In the genomic region with DNA sequence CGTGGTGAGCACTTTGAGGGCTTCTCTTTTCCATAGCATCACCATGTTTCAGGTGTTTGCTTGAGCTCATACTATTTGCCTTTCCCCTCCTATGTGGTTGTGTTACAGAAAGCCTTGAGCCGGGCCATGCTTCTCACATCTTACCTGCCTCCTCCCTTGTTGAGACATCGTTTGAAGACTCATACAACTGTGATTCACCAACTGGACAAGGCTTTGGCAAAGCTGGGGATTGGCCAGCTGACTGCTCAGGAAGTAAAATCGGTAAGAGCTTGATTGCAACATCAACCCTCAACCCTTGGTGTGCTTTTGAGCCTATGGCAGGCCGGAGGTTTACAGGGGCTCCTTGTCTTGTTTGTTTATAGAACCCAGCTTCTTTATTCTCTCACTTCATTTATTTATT, we compare ENCODE assay signal across 16 cellular contexts. TPM values are rescaled to one million over a fixed set of nuclear protein-coding genes. Genes with fewer than 3 reads are reported as not detected.
DNase-seq lines count a peak whose midpoint lies in the region; ATAC-seq, FAIRE-seq and TF ChIP-seq lines count a peak whose summit lies in the region.
"Had no signal": no experiment of that assay in that cellular context is flagged by ENCODE, and none has a peak within 500 bp of the region (broad histone marks: within the 10 kb centered on the region; RNA-seq: fewer than 3 reads in every experiment).

No MANE protein-coding gene starts in this region.

- H3K27me3 Mint-ChIP-seq in astrocyte (ENCODE audit: low read depth, unreplicated experiment) (no peaks in the 10 kb centered on the region), CD14-positive monocyte (ENCODE audit: low read depth in 3 of 3) (no peaks in the 10 kb centered on the region)
- H3K27me3 Mint-ChIP-seq: CD8-positive, alpha-beta memory T cell had no signal

- no peak overlapping the region for H3K4me3 ChIP-seq in MG63
- no peak overlapping the region for H3K4me3 ChIP-seq in astrocyte (ENCODE audit: insufficient read depth, low read depth, low read length)
- no peak overlapping the region for H3K4me3 ChIP-seq in left lung
- H3K4me3 ChIP-seq: SK-N-MC had no signal

- H3K27me3 ChIP-seq in MG63, result no peaks in the 10 kb centered on the region
- H3K27me3 ChIP-seq in astrocyte (ENCODE audit: insufficient read depth, low read length), result no peaks in the 10 kb centered on the region
- no peaks in the 10 kb centered on the region for H3K27me3 ChIP-seq in left lung

- no peaks in the 10 kb centered on the region for H3K4me1 ChIP-seq in astrocyte (ENCODE audit: insufficient read depth, low read length)
- H3K4me1 ChIP-seq in left lung, result peaks cover 0 to 10% of the 10 kb centered on the region in 2 donors

- no peak overlapping the region for H3K4me3 Mint-ChIP-seq in astrocyte (ENCODE audit: unreplicated experiment)
- no peak overlapping the region for H3K4me3 Mint-ChIP-seq in CD14-positive monocyte
- H3K4me3 Mint-ChIP-seq: CD8-positive, alpha-beta memory T cell; neural crest cell had no signal

- H3K9me3 ChIP-seq in MG63 (no peaks in the 10 kb centered on the region), astrocyte (ENCODE audit: insufficient read depth, low read depth, low read length) (no peaks in the 10 kb centered on the region), left lung (no peaks in the 10 kb centered on the region)

- H3K27ac ChIP-seq in astrocyte (ENCODE audit: low read depth, low read length), result no peak overlapping the region
- peak overlapping the region in 1 of 2 donors; percentile 5 for H3K27ac ChIP-seq in left lung
- H3K27ac ChIP-seq: SK-N-MC had no signal

- no peak overlapping the region for H2AFZ ChIP-seq in astrocyte (ENCODE audit: low read depth, low read length)

- H3K36me3 ChIP-seq in MG63 (peaks cover 80% of the 10 kb centered on the region), astrocyte (ENCODE audit: insufficient read depth, low read length) (peaks cover 35% of the 10 kb centered on the region), left lung (peaks cover 0 to 95% of the 10 kb centered on the region in 2 donors)

- H3K36me3 Mint-ChIP-seq in astrocyte (ENCODE audit: low read depth, unreplicated experiment), result peaks cover 8% of the 10 kb centered on the region
- peaks cover 73 to 91% of the 10 kb centered on the region in 2 donors for H3K36me3 Mint-ChIP-seq in CD14-positive monocyte

- DNase-seq in GM03348 (ENCODE audit: low spot score) (peak; percentile 24), MG63 (peak; percentile 65), astrocyte (ENCODE audit: low read depth) (peak; percentile 29), left lung (peak in 1 of 2 donors; percentile 67), RCC 7860 (ENCODE audit: low spot score) (no peak), NCI-H2081 (lab: John Stamatoyannopoulos, UW) (no peak), sciatic nerve (ENCODE audit: low spot score) (no peak), CD14-positive monocyte (ENCODE audit: low spot score) (no peak)
- DNase-seq: amygdala; CD8-positive, alpha-beta memory T cell; NCI-H1930; NCI-H774; substantia nigra had no signal

- H4K20me1 ChIP-seq in astrocyte (ENCODE audit: insufficient read depth, low read length), result peaks cover 8% of the 10 kb centered on the region

- H3K9ac ChIP-seq in astrocyte (ENCODE audit: low read length), result no peak overlapping the region

- FAIRE-seq in astrocyte (lab: Jason Lieb, UNC) (no peak), RCC 7860 (lab: Jason Lieb, UNC) (no peak)
- FAIRE-seq: G401.6 had no signal

- intact Hi-C loops in left lung (cut with DNase I) (no loop called here), sciatic nerve (cut with DNase I) (no loop called here), CD14-positive monocyte (cut with micrococcal nuclease) (loop anchor here in 1 of 2 donors (10.0 kb wide), 1 partner anchor 289 kb away; the partner anchor contains the start of gene CELA1)

- TF ChIP-seq CTCF in astrocyte (IDR thresholded peaks at IDR 0.05; ENCODE audit: insufficient read depth, low read depth, low read length) (no peak), left lung (IDR thresholded peaks at IDR 0.05) (no peak), CD14-positive monocyte (IDR thresholded peaks at IDR 0.05) (no peak)

- no peak overlapping the region for H3K27ac Mint-ChIP-seq in astrocyte (ENCODE audit: unreplicated experiment)
- peak overlapping the region in 3 of 7 donors; percentile 40 to 57 (median 56) for H3K27ac Mint-ChIP-seq in CD14-positive monocyte

- no peaks in the 10 kb centered on the region for H3K4me1 Mint-ChIP-seq in astrocyte (ENCODE audit: low read depth, unreplicated experiment)
- peaks cover 13% of the 10 kb centered on the region for H3K4me1 Mint-ChIP-seq in CD14-positive monocyte
- H3K4me1 Mint-ChIP-seq: neural crest cell had no signal

- H3K4me2 ChIP-seq in astrocyte (ENCODE audit: low read length), result no peak overlapping the region

- no peaks in the 10 kb centered on the region for H3K9me3 Mint-ChIP-seq in astrocyte (ENCODE audit: unreplicated experiment)
- H3K9me3 Mint-ChIP-seq in CD14-positive monocyte, result no peaks in the 10 kb centered on the region
- H3K9me3 Mint-ChIP-seq: CD8-positive, alpha-beta memory T cell; neural crest cell had no signal

- ATAC-seq in left lung (peak; percentile 78), sciatic nerve (no peak)

- H3K79me2 ChIP-seq in astrocyte (ENCODE audit: insufficient read depth, low read length), result no peaks in the 10 kb centered on the region

RNA-seq across cellular contexts. Expression of gene LETMD1, which starts 8.1 kb away (rescaled TPM):
- 27.5 and 28.8 TPM in 2 replicates for total RNA-seq in MG63 (2014; rRNA removed; shearing (Covaris generic); ENCODE audit: low replicate concordance)
- 25.2 and 26.4 TPM in 2 replicates for total RNA-seq in astrocyte
- 10 to 100 TPM; 46.8 to 61.0 TPM for total RNA-seq in left lung
- 58.5 TPM for total RNA-seq in sciatic nerve
- polyA plus RNA-seq in CD14-positive monocyte, result 10 to 100 TPM; 13.2 to 16.8 TPM

RNA-seq across cellular contexts. Expression of gene CSRNP2, which starts 27.2 kb away (rescaled TPM):
- 4.6 and 7.8 TPM in 2 replicates for total RNA-seq in MG63 (2014; rRNA removed; shearing (Covaris generic); ENCODE audit: low replicate concordance)
- 57.8 and 61.6 TPM in 2 replicates for total RNA-seq in astrocyte
- 10 to 100 TPM; 25.2 to 35.7 TPM for total RNA-seq in left lung
- 38.4 TPM for total RNA-seq in sciatic nerve
- polyA plus RNA-seq in CD14-positive monocyte, result 1 to 10 TPM; 1.7 to 2.6 TPM

RNA-seq across cellular contexts. Expression of gene SLC11A2, which starts 30.1 kb away (rescaled TPM):
- 12.0 and 74.1 TPM in 2 replicates for total RNA-seq in MG63 (2014; rRNA removed; shearing (Covaris generic); ENCODE audit: low replicate concordance)
- total RNA-seq in astrocyte (35.5 and 40.0 TPM in 2 replicates), left lung (100 to 1,000 TPM in 1 of 2 donors, 10 to 100 TPM in 1; 72.1 to 120 TPM), sciatic nerve (82.5 TPM)
- polyA plus RNA-seq in CD14-positive monocyte, result 10 to 100 TPM; 11.7 to 14.9 TPM

Comparison
In these comparisons a context has a peak if more than half of its experiments do, and no peak if none do; other contexts are left out.
1. DNase-seq: peak in GM03348 (single experiment), MG63 (single experiment) and astrocyte (single experiment); none in RCC 7860 (single experiment), NCI-H2081 (0 of 2), sciatic nerve (single experiment) and CD14-positive monocyte (single experiment).